7 cellular contexts compared by ENCODE assay signal in the genomic region with DNA sequence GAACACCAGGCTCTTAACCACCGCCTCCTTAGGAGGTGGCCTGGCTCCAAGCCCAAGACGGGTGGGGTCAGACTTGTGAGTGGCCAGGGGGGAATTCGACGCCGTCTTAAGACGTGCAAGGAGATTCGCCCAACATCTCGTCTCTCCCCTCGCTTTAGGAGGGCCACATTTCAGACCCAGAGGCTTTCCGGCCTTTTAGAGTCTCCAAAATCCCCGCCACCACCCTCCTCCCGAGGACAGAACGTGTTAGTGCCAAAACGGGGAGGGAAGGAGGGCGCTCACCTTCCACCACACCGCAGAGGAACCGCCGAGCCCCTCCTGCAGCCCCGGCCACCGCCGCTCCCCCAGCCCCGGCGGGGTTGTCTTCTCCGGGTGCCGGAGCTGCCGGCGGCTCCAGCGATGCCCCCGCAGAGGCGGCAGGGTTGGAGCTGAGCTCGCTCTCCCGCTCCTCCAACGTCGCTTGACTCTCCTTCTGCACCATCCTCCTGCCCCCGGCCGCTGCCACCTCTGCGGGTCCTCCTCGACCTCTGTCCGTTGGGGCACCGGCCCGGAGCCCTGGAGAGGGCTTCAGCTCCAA. TPM values are rescaled to one million over a fixed set of nuclear protein-coding genes. Genes with fewer than 3 reads are reported as not detected.
A peak's percentile ranks its signal among the peaks of the same experiment; 100 is the strongest.
DNase-seq lines count a peak whose midpoint lies in the region; ATAC-seq and TF ChIP-seq lines count a peak whose summit lies in the region.

No MANE protein-coding gene starts in this region.

- TF ChIP-seq CTCF in brain microvascular endothelial cell (IDR thresholded peaks at IDR 0.05; ENCODE audit: low read depth, low read length, missing control alignments) (no peak), retinal pigment epithelial cell (conservative IDR thresholded peaks at IDR 0.05; ENCODE audit: low read depth, low read length) (no peak)

- ATAC-seq in HG02642 (IDR thresholded peaks at IDR 0.05; ENCODE audit: poor library complexity, unreplicated experiment): peak; percentile 1
- ATAC-seq in HG02588 (IDR thresholded peaks at IDR 0.05; ENCODE audit: unreplicated experiment): no peak

- DNase-seq in GF-D8 (lab: John Stamatoyannopoulos, UW): peak; percentile 59
- DNase-seq in RPMI7951 (ENCODE audit: low read depth): peak; percentile 86
- DNase-seq in brain microvascular endothelial cell: peak; percentile 92
- DNase-seq in retinal pigment epithelial cell (ENCODE audit: low read depth): peak; percentile 91

- peak overlapping the region; percentile 93 for H3K27ac ChIP-seq in brain microvascular endothelial cell

- H3K4me3 ChIP-seq in brain microvascular endothelial cell (ENCODE audit: low read depth, low read length) (peak overlapping the region; percentile 98), iPS-11a (ENCODE audit: low read depth, low read length) (peak overlapping the region; percentile 97), retinal pigment epithelial cell (ENCODE audit: low read length) (peak overlapping the region; percentile 83)

- no peaks in the 10 kb centered on the region for H3K27me3 ChIP-seq in brain microvascular endothelial cell (replicated peaks)

- peaks cover 6% of the 10 kb centered on the region for H3K36me3 ChIP-seq in brain microvascular endothelial cell (replicated peaks)

- in situ Hi-C loops in brain microvascular endothelial cell (cut with HindIII; ENCODE audit: low pct_ligation_motif_present, low sequenced_read_pairs): no loop called here

RNA-seq across cellular contexts. Expression of a gene that starts 0.6 kb away (rescaled TPM):
- 39.7 and 41.7 TPM in 2 replicates for total RNA-seq in RPMI7951 (2014; rRNA removed; shearing (Covaris generic))

RNA-seq across cellular contexts. Expression of a gene that starts 26.0 kb away (rescaled TPM):
- 0.12 and 0.59 TPM in 2 replicates for total RNA-seq in RPMI7951 (2014; rRNA removed; shearing (Covaris generic))

RNA-seq across cellular contexts. Expression of a gene that starts 34.4 kb away (rescaled TPM):
- total RNA-seq in RPMI7951 (2014; rRNA removed; shearing (Covaris generic)): 32.3 and 69.6 TPM in 2 replicates

RNA-seq across cellular contexts. Expression of a gene that starts 41.7 kb away (rescaled TPM):
- not detected in 2 replicates for total RNA-seq in RPMI7951 (2014; rRNA removed; shearing (Covaris generic))
